In genomic region chr12:109309441-109310246, GRCh38 we compare ENCODE assay signal across 8 cellular contexts. TPM values are rescaled to one million over a fixed set of nuclear protein-coding genes. Genes with fewer than 3 reads are reported as not detected.
DNase-seq lines count a peak whose midpoint lies in the region; ATAC-seq and TF ChIP-seq lines count a peak whose summit lies in the region.

No MANE protein-coding gene starts in this region.

- ATAC-seq in omental fat pad (ENCODE audit: low FRiP score) = peak; percentile 58
- no peak for ATAC-seq in HG02884 (IDR thresholded peaks at IDR 0.05; ENCODE audit: unreplicated experiment)

- peak; percentile 40 for DNase-seq in NCI-H1092 treated with DMSO at 0.1 percent for 48 hours (lab: John Stamatoyannopoulos, UW)
- DNase-seq in NCI-H1092 (lab: John Stamatoyannopoulos, UW) = no peak
- DNase-seq in NT2/D1 (ENCODE audit: low read depth, low spot score) = no peak
- DNase-seq in epithelial cell of proximal tubule (ENCODE audit: low read depth) = no peak
- no peak for DNase-seq in omental fat pad (ENCODE audit: low spot score)
- no peak for DNase-seq in NOMO-1 (lab: John Stamatoyannopoulos, UW; ENCODE audit: unreplicated experiment in 2 of 2)
- DNase-seq in AG08396 (ENCODE audit: low spot score) = no peak

- H3K9ac ChIP-seq in NT2/D1 (ENCODE audit: insufficient read length, low read depth) = peak overlapping the region; percentile 78

- no peak for TF ChIP-seq CTCF in epithelial cell of proximal tubule (conservative IDR thresholded peaks at IDR 0.05; ENCODE audit: low read depth, low read length)
- no peak for TF ChIP-seq CTCF in omental fat pad (IDR thresholded peaks at IDR 0.05)

- peaks cover 53% of the 10 kb centered on the region for H3K27me3 ChIP-seq in NT2/D1 (ENCODE audit: insufficient read depth, insufficient read length)

- H3K36me3 ChIP-seq in NT2/D1 (ENCODE audit: insufficient read depth, insufficient read length, low read length) = no peaks in the 10 kb centered on the region

- H3K4me1 ChIP-seq in NT2/D1 (ENCODE audit: insufficient read depth, insufficient read length) = peaks cover 6% of the 10 kb centered on the region

- peak overlapping the region; percentile 66 for H3K4me3 ChIP-seq in NT2/D1 (ENCODE audit: insufficient read length, low read depth)
- H3K4me3 ChIP-seq in epithelial cell of proximal tubule (ENCODE audit: low read depth, low read length) = peak overlapping the region; percentile 33

- no peaks in the 10 kb centered on the region for H3K9me3 ChIP-seq in NT2/D1 (ENCODE audit: insufficient read depth, low read length)

RNA-seq across cellular contexts. Expression of gene FOXN4, which starts 0.6 kb away (rescaled TPM):
- not detected in 2 replicates for total RNA-seq in epithelial cell of proximal tubule
- total RNA-seq in omental fat pad = not detected

RNA-seq across cellular contexts. Expression of gene MYO1H, which starts 38.1 kb away (rescaled TPM):
- total RNA-seq in epithelial cell of proximal tubule = not detected in 2 replicates
- under 1 TPM in 1 of 4 donors, not detected in 3; 0.09 TPM for total RNA-seq in omental fat pad
